In the genomic region with DNA sequence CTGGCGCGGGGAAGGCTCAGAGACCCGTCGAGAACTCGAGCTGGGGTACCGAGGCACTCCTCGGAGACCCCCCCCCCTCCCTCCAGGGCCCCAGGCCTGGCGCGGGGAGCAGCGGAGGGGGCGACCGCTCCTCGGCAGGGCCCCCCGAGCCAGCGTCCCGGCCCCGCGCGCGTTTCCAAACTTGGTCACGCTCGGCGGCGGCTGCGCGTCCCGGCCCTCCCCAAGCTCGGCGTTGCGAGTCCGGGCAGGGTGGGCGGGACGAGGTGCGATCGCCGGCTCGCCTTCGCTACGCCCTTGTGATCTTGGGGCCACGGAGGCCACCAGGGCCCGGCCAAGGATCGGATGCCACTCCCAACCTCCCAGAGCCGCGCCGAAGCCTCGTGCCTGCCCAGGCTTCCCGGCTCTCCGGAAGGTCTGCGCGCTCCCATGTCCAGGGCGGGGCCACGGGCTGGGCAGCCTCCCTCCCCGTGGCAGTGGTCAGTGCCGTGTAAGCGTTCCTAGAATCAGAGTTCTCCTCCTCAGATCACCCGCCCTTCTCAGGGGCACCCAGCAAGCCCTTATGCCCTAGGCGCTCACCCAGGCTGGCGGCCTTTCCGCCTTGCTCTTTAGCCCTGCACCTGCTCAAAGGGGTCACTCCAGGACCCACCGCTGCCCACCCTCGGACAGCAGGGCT, we compare ENCODE assay signal across 8 cellular contexts. TPM values are rescaled to one million over a fixed set of nuclear protein-coding genes. Genes with fewer than 3 reads are reported as not detected.
A peak's percentile ranks its signal among the peaks of the same experiment; 100 is the strongest.
DNase-seq lines count a peak whose midpoint lies in the region; ATAC-seq lines count a peak whose summit lies in the region.

No MANE protein-coding gene starts in this region.

- H3K9me3 ChIP-seq in BLaER1 treated with 17β-estradiol and CSF1 and Interleukin-3, amounts not matched to agents 10 nM and 100 nM (replicated peaks in 1 of 11): no peaks in the 10 kb centered on the region
- H3K9me3 ChIP-seq in mucosa of rectum (ENCODE audit: control insufficient read depth in 2 of 2, low read length in 2 of 2): no peaks in the 10 kb centered on the region

- peak overlapping the region; percentile 59 to 83 (median 74) for H3K9ac ChIP-seq in BLaER1 treated with 17β-estradiol and CSF1 and Interleukin-3, amounts not matched to agents 10 nM and 100 nM
- peak overlapping the region; percentile 54 to 72 for H3K9ac ChIP-seq in mucosa of rectum (ENCODE audit: low read depth in 1 of 2, low read length in 2 of 2)

- peak; percentile 42 for ATAC-seq in esophagus mucosa
- ATAC-seq in GM21423 (IDR thresholded peaks at IDR 0.05; ENCODE audit: unreplicated experiment): no peak

- H3K27me3 ChIP-seq in BLaER1 treated with 17β-estradiol and CSF1 and Interleukin-3, amounts not matched to agents 10 nM and 100 nM: peaks cover 0 to 33% (median 9%) of the 10 kb centered on the region in 11 experiments; a peak in 16 of 22 replicates
- no peaks in the 10 kb centered on the region for H3K27me3 ChIP-seq in mucosa of rectum (ENCODE audit: control insufficient read depth in 2 of 2, insufficient read depth in 2 of 2, low read length in 2 of 2)

- H3K27ac ChIP-seq in BLaER1 treated with 17β-estradiol and CSF1 and Interleukin-3, amounts not matched to agents 10 nM and 100 nM: peak overlapping the region; percentile 38 to 94 (median 72); a peak in 20 of 22 replicates
- H3K27ac ChIP-seq in mucosa of rectum (ENCODE audit: low read depth in 2 of 2, low read length in 2 of 2): peak overlapping the region; percentile 73 to 86

- no peaks in the 10 kb centered on the region for H3K36me3 ChIP-seq in BLaER1 treated with 17β-estradiol and CSF1 and Interleukin-3, amounts not matched to agents 10 nM and 100 nM
- H3K36me3 ChIP-seq in mucosa of rectum (ENCODE audit: control insufficient read depth in 2 of 2, insufficient read depth in 2 of 2, low read length in 2 of 2): no peaks in the 10 kb centered on the region

- DNase-seq in LoVo (ENCODE audit: low spot score) (peak; percentile 55), NAMALWA (ENCODE audit: low spot score) (no peak), NCI-H1092 (lab: John Stamatoyannopoulos, UW) (no peak)
- no peak for DNase-seq in stimulated activated CD4-positive, alpha-beta T cell treated with anti-CD3 and anti-CD28 coated beads, Interleukin-1b, Interleukin-23, amount 100 ng/mL, for 48 hours

- peak overlapping the region; percentile 52 to 68 (median 59) for H3K4me3 ChIP-seq in BLaER1 treated with 17β-estradiol and CSF1 and Interleukin-3, amounts not matched to agents 10 nM and 100 nM
- H3K4me3 ChIP-seq in mucosa of rectum (ENCODE audit: low read length in 2 of 2): peak overlapping the region; percentile 61 to 62

- H3K4me1 ChIP-seq in BLaER1 treated with 17β-estradiol and CSF1 and Interleukin-3, amounts not matched to agents 10 nM and 100 nM: peaks cover 30 to 86% (median 72%) of the 10 kb centered on the region in 10 experiments
- peaks cover 22% of the 10 kb centered on the region in 2 donors for H3K4me1 ChIP-seq in mucosa of rectum (ENCODE audit: control insufficient read depth in 2 of 2, insufficient read depth in 2 of 2, low read length in 2 of 2)

- peak overlapping the region; percentile 95 to 100 (median 99) for H3K4me2 ChIP-seq in BLaER1 treated with 17β-estradiol and CSF1 and Interleukin-3, amounts not matched to agents 10 nM and 100 nM

- H4K20me1 ChIP-seq in BLaER1 treated with 17β-estradiol and CSF1 and Interleukin-3, amounts not matched to agents 10 nM and 100 nM: 0 out of 22 replicates have a peak, but pooled peaks cover 0 to 5% (median 0%) of the 10 kb centered on the region in 11 experiments

RNA-seq across cellular contexts. Expression of gene MRPS23, which starts 12.0 kb away (rescaled TPM):
- 29.4 TPM for total RNA-seq in esophagus mucosa
